In the genomic region with DNA sequence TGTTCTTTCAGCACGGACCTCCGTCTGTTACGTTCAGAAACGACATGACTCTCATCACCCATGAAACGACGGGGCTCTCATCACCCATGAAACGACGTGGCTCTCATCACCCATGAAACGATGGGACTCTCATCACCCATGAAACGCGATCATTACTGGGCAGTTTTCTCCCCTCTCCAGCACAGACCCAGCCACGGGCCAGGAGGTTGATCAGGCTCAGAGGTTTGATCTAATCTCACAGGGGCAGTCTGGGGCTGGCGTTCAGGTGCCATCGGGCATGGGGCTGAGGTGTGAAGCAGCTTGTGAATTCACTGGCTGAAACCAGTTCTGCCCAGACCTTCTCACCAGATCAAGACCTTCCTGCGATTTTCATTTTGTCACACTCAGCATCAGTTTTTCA, we compare ENCODE assay signal across 18 cellular contexts.
DNase-seq lines count a peak whose midpoint lies in the region; ATAC-seq and TF ChIP-seq lines count a peak whose summit lies in the region.
"Had no signal": no experiment of that assay in that cellular context is flagged by ENCODE, and none has a peak within 500 bp of the region (broad histone marks: within the 10 kb centered on the region; RNA-seq: fewer than 3 reads in every experiment).

No MANE protein-coding gene starts in this region.

- dilution Hi-C loops in IMR-90 (cut with HindIII; ENCODE audit: low sequenced_read_pairs, unreplicated experiment) = no loop called here

- no peak overlapping the region for H2BK15ac ChIP-seq in IMR-90 (ENCODE audit: low read depth, low read length)

- H4K5ac ChIP-seq in IMR-90 (ENCODE audit: low read depth, low read length) = no peak overlapping the region

- H3K56ac ChIP-seq in IMR-90 (ENCODE audit: extremely low read depth, insufficient read depth, low read length) = no peak overlapping the region

- peaks cover 13% of the 10 kb centered on the region for H3K27me3 Mint-ChIP-seq in chondrocyte (ENCODE audit: low read depth)
- H3K27me3 Mint-ChIP-seq in neural progenitor cell (ENCODE audit: insufficient read depth, low read depth) = peaks cover 10% of the 10 kb centered on the region
- H3K27me3 Mint-ChIP-seq: CD4-positive, CD25-positive, alpha-beta regulatory T cell had no signal

- H3K4ac ChIP-seq in IMR-90 (ENCODE audit: low read depth, low read length) = no peak overlapping the region

- H3K9me3 Mint-ChIP-seq in chondrocyte (ENCODE audit: low read depth) (no peaks in the 10 kb centered on the region), neural progenitor cell (no peaks in the 10 kb centered on the region)

- H3K79me1 ChIP-seq in IMR-90 (ENCODE audit: low read depth in 1 of 2, low read length in 2 of 2) = no peaks in the 10 kb centered on the region

- no peak overlapping the region for H2AK5ac ChIP-seq in IMR-90 (ENCODE audit: low read depth, low read length)

- POLR2A ChIA-PET in IMR-90 (lab: Charles Lee; ENCODE audit: unreplicated experiment) = no interaction called here

- H3K27ac ChIP-seq in IMR-90 (ENCODE audit: insufficient read depth, low read length) = no peak overlapping the region
- no peak overlapping the region for H3K27ac ChIP-seq in neural progenitor cell
- H3K27ac ChIP-seq: BLaER1 had no signal

- H3K27me3 ChIP-seq in IMR-90 (ENCODE audit: control insufficient read depth, insufficient read depth, low read length) = no peaks in the 10 kb centered on the region
- no peaks in the 10 kb centered on the region for H3K27me3 ChIP-seq in neural progenitor cell
- H3K27me3 ChIP-seq: BLaER1 had no signal

- H4K20me1 ChIP-seq in IMR-90 (ENCODE audit: insufficient read depth, low read length) (no peaks in the 10 kb centered on the region), neural progenitor cell (ENCODE audit: low read depth) (no peaks in the 10 kb centered on the region)
- H4K20me1 ChIP-seq: BLaER1 had no signal

- H3K23ac ChIP-seq in IMR-90 (ENCODE audit: low read depth, low read length) = no peak overlapping the region

- no peak for TF ChIP-seq CTCF in IMR-90 (conservative IDR thresholded peaks at IDR 0.05; ENCODE audit: low read depth, low read length)
- TF ChIP-seq CTCF in chondrocyte (IDR thresholded peaks at IDR 0.05) = no peak
- TF ChIP-seq CTCF in neural progenitor cell (IDR thresholded peaks at IDR 0.05) = no peak

- H3K4me1 Mint-ChIP-seq in chondrocyte (ENCODE audit: low read depth) = no peaks in the 10 kb centered on the region
- peaks cover 10% of the 10 kb centered on the region for H3K4me1 Mint-ChIP-seq in neural progenitor cell

- BruUV-seq in IMR-90 (replicated peaks; lab: Mats Ljungman, UMichigan) = no TSS peak

- ATAC-seq in IMR-90 (ENCODE audit: low read depth) = no peak
- ATAC-seq in sciatic nerve = no peak
- ATAC-seq in GM18519 (IDR thresholded peaks at IDR 0.05; ENCODE audit: low FRiP score, unreplicated experiment) = no peak

- H3K4me3 ChIP-seq in IMR-90 (ENCODE audit: insufficient read depth, low read depth, low read length) = no peak overlapping the region
- H3K4me3 ChIP-seq in neural progenitor cell = no peak overlapping the region
- H3K4me3 ChIP-seq: BLaER1, K562 had no signal

- H3K18ac ChIP-seq in IMR-90 (ENCODE audit: low read depth, low read length) = no peak overlapping the region

- H2AFZ ChIP-seq in IMR-90 (replicated peaks; ENCODE audit: low read length, poor library complexity) (no peak overlapping the region), neural progenitor cell (replicated peaks) (no peak overlapping the region)

- H3K4me2 ChIP-seq in IMR-90 (ENCODE audit: low read depth, low read length) (no peak overlapping the region), neural progenitor cell (no peak overlapping the region)
- H3K4me2 ChIP-seq: BLaER1, SK-N-SH had no signal

- H3K79me2 ChIP-seq in neural progenitor cell (ENCODE audit: low read depth) = no peaks in the 10 kb centered on the region

- no peak overlapping the region for H2BK20ac ChIP-seq in IMR-90 (ENCODE audit: low read depth, low read length)

- WGBS in IMR-90 (ENCODE audit: extremely low coverage in 2 of 2, insufficient read length in 1 of 2), 2 experiments = 71% methylated on average over 7 of the region's 15 CpGs; no CpG with 5 or more reads in 1 of the 2 experiments

- CTCF ChIA-PET in IMR-90 (lab: Yijun Ruan, JAX) = no interaction called here

- H3K4me3 Mint-ChIP-seq in chondrocyte (ENCODE audit: unreplicated experiment) (no peak overlapping the region), neural progenitor cell (no peak overlapping the region)
- H3K4me3 Mint-ChIP-seq: CD4-positive, CD25-positive, alpha-beta regulatory T cell had no signal

- in situ Hi-C loops in IMR-90 (cut with MboI; ENCODE audit: low sequenced_read_pairs) = no loop called here

- no peaks in the 10 kb centered on the region for H3K36me3 Mint-ChIP-seq in chondrocyte (ENCODE audit: low read depth)
- H3K36me3 Mint-ChIP-seq in neural progenitor cell = no peaks in the 10 kb centered on the region
- H3K36me3 Mint-ChIP-seq: CD4-positive, CD25-positive, alpha-beta regulatory T cell had no signal

- H3K9ac ChIP-seq in IMR-90 (ENCODE audit: low read depth, low read length) = no peak overlapping the region
- H3K9ac ChIP-seq in neural progenitor cell = no peak overlapping the region
- H3K9ac ChIP-seq: BLaER1, SK-N-SH had no signal

- TF ChIP-seq RAD21 in IMR-90 (IDR thresholded peaks at IDR 0.05; ENCODE audit: low read length) = no peak

- no peak overlapping the region for H2BK5ac ChIP-seq in IMR-90 (ENCODE audit: low read depth, low read length, poor library complexity, severe bottlenecking)

- H4K8ac ChIP-seq in IMR-90 (ENCODE audit: low read depth in 2 of 2, low read length in 2 of 2) = no peak overlapping the region

- H2AK9ac ChIP-seq in IMR-90 (replicated peaks; ENCODE audit: low read depth, low read length, poor library complexity) = peak overlapping the region; percentile 42

- TF ChIP-seq POLR2A in IMR-90 (IDR thresholded peaks at IDR 0.05; ENCODE audit: low read depth, low read length) = no peak

- H4K91ac ChIP-seq in IMR-90 (ENCODE audit: insufficient read depth, low read depth, low read length) = no peak overlapping the region

- H3F3A ChIP-seq in neural progenitor cell (ENCODE audit: low read depth) = no peaks in the 10 kb centered on the region

- H3K36me3 ChIP-seq in IMR-90 (ENCODE audit: control insufficient read depth, insufficient read depth, low read length) (no peaks in the 10 kb centered on the region), neural progenitor cell (no peaks in the 10 kb centered on the region)
- H3K36me3 ChIP-seq: BLaER1 had no signal

- intact Hi-C loops in IMR-90 (cut with micrococcal nuclease) = no loop called here
- intact Hi-C loops in sciatic nerve (cut with DNase I) = no loop called here

- no peak overlapping the region for H3K27ac Mint-ChIP-seq in chondrocyte (ENCODE audit: unreplicated experiment)
- peak overlapping the region; percentile 78 for H3K27ac Mint-ChIP-seq in neural progenitor cell

- no peaks in the 10 kb centered on the region for H3K9me1 ChIP-seq in IMR-90 (ENCODE audit: insufficient read depth, low read length)

- H2BK120ac ChIP-seq in IMR-90 (ENCODE audit: low read depth, low read length) = no peak overlapping the region

- no peak for DNase-seq in IMR-90
- peak; percentile 75 for DNase-seq in chondrocyte (ENCODE audit: low spot score)
- DNase-seq in neural progenitor cell (ENCODE audit: low spot score) = no peak
- DNase-seq in sciatic nerve (ENCODE audit: low spot score) = peak; percentile 54
- DNase-seq in COR-L47 (lab: John Stamatoyannopoulos, UW) = no peak
- DNase-seq in NCI-H2081 (lab: John Stamatoyannopoulos, UW) = no peak
- DNase-seq: CD4-positive, CD25-positive, alpha-beta regulatory T cell; Kasumi-1; MV-4-11; NCI-H1105; NCI-H146; NCI-H1930; NCI-H69; RPMI8226; SK-N-SH had no signal

- H3K4me1 ChIP-seq in IMR-90 (ENCODE audit: control insufficient read depth, insufficient read depth, low read length) (no peaks in the 10 kb centered on the region), neural progenitor cell (no peaks in the 10 kb centered on the region)
- H3K4me1 ChIP-seq: BLaER1 had no signal

- H3K9me3 ChIP-seq in IMR-90 (ENCODE audit: control insufficient read depth, insufficient read depth, low read length) (peaks cover 44% of the 10 kb centered on the region), neural progenitor cell (ENCODE audit: low read depth) (no peaks in the 10 kb centered on the region)
- H3K9me3 ChIP-seq: SK-N-SH had no signal

- no peak overlapping the region for H3K14ac ChIP-seq in IMR-90 (replicated peaks; ENCODE audit: low read depth, low read length)

TF ChIP-seq in IMR-90, 13 proteins besides CTCF, POLR2A, EP300 and RAD21 (continues in another document):
- TF ChIP-seq MAZ (IDR thresholded peaks at IDR 0.05; ENCODE audit: borderline replicate concordance, low read depth, low read length) = no peak
- TF ChIP-seq SMC3 (IDR thresholded peaks at IDR 0.05; ENCODE audit: low read depth, low read length) = no peak
- TF ChIP-seq FOS (IDR thresholded peaks at IDR 0.05; ENCODE audit: low read depth, low read length) = no peak
- TF ChIP-seq BHLHE40 (IDR thresholded peaks at IDR 0.05; ENCODE audit: low read depth, low read length) = no peak
- TF ChIP-seq, protein P1, sequence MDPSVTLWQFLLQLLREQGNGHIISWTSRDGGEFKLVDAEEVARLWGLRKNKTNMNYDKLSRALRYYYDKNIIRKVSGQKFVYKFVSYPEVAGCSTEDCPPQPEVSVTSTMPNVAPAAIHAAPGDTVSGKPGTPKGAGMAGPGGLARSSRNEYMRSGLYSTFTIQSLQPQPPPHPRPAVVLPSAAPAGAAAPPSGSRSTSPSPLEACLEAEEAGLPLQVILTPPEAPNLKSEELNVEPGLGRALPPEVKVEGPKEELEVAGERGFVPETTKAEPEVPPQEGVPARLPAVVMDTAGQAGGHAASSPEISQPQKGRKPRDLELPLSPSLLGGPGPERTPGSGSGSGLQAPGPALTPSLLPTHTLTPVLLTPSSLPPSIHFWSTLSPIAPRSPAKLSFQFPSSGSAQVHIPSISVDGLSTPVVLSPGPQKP (IDR thresholded peaks at IDR 0.05; ENCODE audit: borderline replicate concordance, low read depth, low read length) = no peak
- no peak for TF ChIP-seq MAFK (IDR thresholded peaks at IDR 0.05; ENCODE audit: low read depth, low read length)
- no peak for TF ChIP-seq CEBPB (IDR thresholded peaks at IDR 0.05; ENCODE audit: low read depth, low read length)
- TF ChIP-seq RCOR1 (IDR thresholded peaks at IDR 0.05; ENCODE audit: insufficient replicate concordance, low read length) = no peak
- TF ChIP-seq CHD1 (IDR thresholded peaks at IDR 0.05; ENCODE audit: low read depth, low read length) = no peak
- no peak for TF ChIP-seq MXI1 (IDR thresholded peaks at IDR 0.05; ENCODE audit: borderline replicate concordance, low read depth, low read length)
- TF ChIP-seq RFX5 (IDR thresholded peaks at IDR 0.05; ENCODE audit: low read depth, low read length) = no peak
- no peak for TF ChIP-seq NFE2L2 (IDR thresholded peaks at IDR 0.05; ENCODE audit: low read depth, low read length)

Comparison
In these comparisons a context has a peak if more than half of its experiments do, and no peak if none do; other contexts are left out.
1. DNase-seq: peak in chondrocyte (single experiment) and sciatic nerve (single experiment); none in IMR-90 (single experiment), neural progenitor cell (single experiment), COR-L47 (single experiment) and NCI-H2081 (0 of 2).